In genomic region chr22:37197451-37198289, GRCh38 we compare ENCODE assay signal across 8 cellular contexts. TPM values are rescaled to one million over a fixed set of nuclear protein-coding genes. Genes with fewer than 3 reads are reported as not detected.
DNase-seq lines count a peak whose midpoint lies in the region; ATAC-seq and TF ChIP-seq lines count a peak whose summit lies in the region.

No MANE protein-coding gene starts in this region.

- H3K9me3 Mint-ChIP-seq in CD8-positive, alpha-beta memory T cell = no peaks in the 10 kb centered on the region
- H3K9me3 Mint-ChIP-seq in type B pancreatic cell = no peaks in the 10 kb centered on the region

- ATAC-seq in right lobe of liver = peak; percentile 4 to 52 (median 20)

- peaks cover 48 to 67% (median 53%) of the 10 kb centered on the region in 3 donors for H3K4me1 Mint-ChIP-seq in CD8-positive, alpha-beta memory T cell
- H3K4me1 Mint-ChIP-seq in type B pancreatic cell (ENCODE audit: unreplicated experiment) = peaks cover 13% of the 10 kb centered on the region

- WGBS in right lobe of liver (ENCODE audit: insufficient coverage, low coverage, low lambda C conversion rate, missing lambda C conversion rate) = 2% methylated on average over 6 of the region's 12 CpGs

- peak overlapping the region; percentile 81 to 92 (median 84) for H3K4me3 Mint-ChIP-seq in CD8-positive, alpha-beta memory T cell
- peak overlapping the region; percentile 87 for H3K4me3 Mint-ChIP-seq in type B pancreatic cell

- peak overlapping the region; percentile 82 for H3K4me3 ChIP-seq in CD8-positive, alpha-beta memory T cell (ENCODE audit: low read length)
- peak overlapping the region; percentile 73 for H3K4me3 ChIP-seq in MG63
- H3K4me3 ChIP-seq in breast epithelium = peak overlapping the region in 2 of 3 donors; percentile 59 to 78
- peak overlapping the region in 2 of 3 donors; percentile 63 to 76 for H3K4me3 ChIP-seq in right lobe of liver

- peak in 1 of 5 donors; percentile 50 for DNase-seq in CD8-positive, alpha-beta memory T cell
- peak; percentile 41 for DNase-seq in MG63
- DNase-seq in breast epithelium (ENCODE audit: low spot score in 2 of 2) = peak; percentile 76 to 77
- DNase-seq in right lobe of liver = peak; percentile 84 to 88 (median 85)
- no peak for DNase-seq in type B pancreatic cell (ENCODE audit: extremely low spot score, unreplicated experiment)
- DNase-seq in NCI-H748 (lab: John Stamatoyannopoulos, UW; ENCODE audit: unreplicated experiment) = no peak
- DNase-seq in SKM-1 treated with dmso at 0.1 percent for 144 hours (lab: John Stamatoyannopoulos, UW; ENCODE audit: unreplicated experiment) = no peak
- no peak for DNase-seq in pons (ENCODE audit: low spot score)

- H3K27me3 ChIP-seq in CD8-positive, alpha-beta memory T cell (ENCODE audit: insufficient read depth, low read length, poor library complexity, severe bottlenecking) = no peaks in the 10 kb centered on the region
- H3K27me3 ChIP-seq in MG63 (no peaks in the 10 kb centered on the region), breast epithelium (no peaks in the 10 kb centered on the region), right lobe of liver (no peaks in the 10 kb centered on the region)

- H3K36me3 ChIP-seq in CD8-positive, alpha-beta memory T cell (ENCODE audit: insufficient read depth, low read length) = no peaks in the 10 kb centered on the region
- H3K36me3 ChIP-seq in MG63 (no peaks in the 10 kb centered on the region), breast epithelium (no peaks in the 10 kb centered on the region), right lobe of liver (no peaks in the 10 kb centered on the region)

- no peaks in the 10 kb centered on the region for H3K9me3 ChIP-seq in CD8-positive, alpha-beta memory T cell (ENCODE audit: low read length)
- H3K9me3 ChIP-seq in MG63 (no peaks in the 10 kb centered on the region), breast epithelium (no peaks in the 10 kb centered on the region), right lobe of liver (no peaks in the 10 kb centered on the region)

- TF ChIP-seq POLR2A in breast epithelium (IDR thresholded peaks at IDR 0.05) (no peak), right lobe of liver (IDR thresholded peaks at IDR 0.05) (no peak)

- peaks cover 0 to 2% (median 0%) of the 10 kb centered on the region in 3 donors for H3K36me3 Mint-ChIP-seq in CD8-positive, alpha-beta memory T cell
- H3K36me3 Mint-ChIP-seq in type B pancreatic cell = peaks cover 4% of the 10 kb centered on the region

- TF ChIP-seq CTCF in breast epithelium (IDR thresholded peaks at IDR 0.05) = no peak
- no peak for TF ChIP-seq CTCF in right lobe of liver (IDR thresholded peaks at IDR 0.05)
- no peak for TF ChIP-seq CTCF in type B pancreatic cell (conservative IDR thresholded peaks at IDR 0.05)

- POLR2A ChIA-PET in CD8-positive, alpha-beta memory T cell (lab: Charles Lee) = interaction anchor here (0.8 to 2.2 kb wide), 7 partner anchors 11 to 61 kb away, joined by 3 to 12 read pairs (median 3); partner anchors contain the start of gene IL2RB

- CTCF ChIA-PET in CD8-positive, alpha-beta memory T cell (lab: Charles Lee) = interaction anchor here (0.7 to 7.7 kb wide), 29 partner anchors 10 to 259 kb away, joined by 3 to 127 read pairs (median 5); partner anchors contain the start of genes C1QTNF6, IL2RB and RAC2

- peak overlapping the region; percentile 65 to 97 (median 96) for H3K27ac Mint-ChIP-seq in CD8-positive, alpha-beta memory T cell
- peak overlapping the region; percentile 95 for H3K27ac Mint-ChIP-seq in type B pancreatic cell

- no peaks in the 10 kb centered on the region for H3K27me3 Mint-ChIP-seq in CD8-positive, alpha-beta memory T cell
- no peaks in the 10 kb centered on the region for H3K27me3 Mint-ChIP-seq in type B pancreatic cell

- intact Hi-C loops in breast epithelium (cut with DNase I; ENCODE audit: low total_unique reads) (no loop called here), right lobe of liver (cut with DNase I) (no loop called here)

- peak overlapping the region; percentile 67 for H3K27ac ChIP-seq in CD8-positive, alpha-beta memory T cell (ENCODE audit: low read depth, low read length)
- H3K27ac ChIP-seq in breast epithelium = peak overlapping the region; percentile 89 to 97
- H3K27ac ChIP-seq in right lobe of liver = peak overlapping the region; percentile 80 to 96 (median 85)

- peaks cover 57% of the 10 kb centered on the region for H3K4me1 ChIP-seq in CD8-positive, alpha-beta memory T cell (ENCODE audit: insufficient read depth, low read length)
- H3K4me1 ChIP-seq in breast epithelium = peaks cover 15 to 23% of the 10 kb centered on the region in 2 donors
- peaks cover 0 to 62% (median 29%) of the 10 kb centered on the region in 4 donors for H3K4me1 ChIP-seq in right lobe of liver

RNA-seq across cellular contexts. Expression of gene C1QTNF6, which starts 9.6 kb away (rescaled TPM):
- 1 to 10 TPM; 3.6 to 4.3 TPM for total RNA-seq in CD8-positive, alpha-beta memory T cell
- polyA plus RNA-seq in CD8-positive, alpha-beta memory T cell = 1.8 TPM
- 3.9 and 23.9 TPM in 2 replicates for total RNA-seq in MG63 (2014; rRNA removed; shearing (Covaris generic); ENCODE audit: low replicate concordance)
- total RNA-seq in breast epithelium = 1 to 10 TPM; 2.2 to 3.6 (median 3.5) TPM
- total RNA-seq in right lobe of liver = 10 to 100 TPM in 2 of 6 experiments, 1 to 10 TPM in 4; 3.3 to 12.6 (median 6.3) TPM
- 23.2 and 26.2 TPM in 2 replicates for total RNA-seq in type B pancreatic cell (ENCODE audit: low replicate concordance)

RNA-seq across cellular contexts. Expression of gene SSTR3, which starts 14.6 kb away (rescaled TPM):
- under 1 TPM; 0.24 to 0.62 TPM for total RNA-seq in CD8-positive, alpha-beta memory T cell
- polyA plus RNA-seq in CD8-positive, alpha-beta memory T cell = 0.59 TPM
- total RNA-seq in MG63 (2014; rRNA removed; shearing (Covaris generic); ENCODE audit: low replicate concordance) = not detected in 2 replicates
- not detected for total RNA-seq in breast epithelium
- total RNA-seq in right lobe of liver = not detected
- 2.4 and 3.4 TPM in 2 replicates for total RNA-seq in type B pancreatic cell (ENCODE audit: low replicate concordance)

RNA-seq across cellular contexts. Expression of gene RAC2, which starts 46.4 kb away (rescaled TPM):
- total RNA-seq in CD8-positive, alpha-beta memory T cell = 100 to 1,000 TPM; 433 to 452 TPM
- polyA plus RNA-seq in CD8-positive, alpha-beta memory T cell = 1,206 TPM
- total RNA-seq in MG63 (2014; rRNA removed; shearing (Covaris generic); ENCODE audit: low replicate concordance) = not detected in 2 replicates
- total RNA-seq in breast epithelium (10 to 100 TPM; 10.5 to 12.0 (median 11.5) TPM), right lobe of liver (10 to 100 TPM in 1 of 6 experiments, 1 to 10 TPM in 5; 3.4 to 12.9 (median 6.5) TPM), type B pancreatic cell (ENCODE audit: low replicate concordance) (0.24 and 1.2 TPM in 2 replicates)

RNA-seq across cellular contexts. Expression of gene IL2RB, which starts 48.0 kb away (rescaled TPM):
- 100 to 1,000 TPM; 238 to 243 TPM for total RNA-seq in CD8-positive, alpha-beta memory T cell
- polyA plus RNA-seq in CD8-positive, alpha-beta memory T cell = 459 TPM
- not detected in 2 replicates for total RNA-seq in MG63 (2014; rRNA removed; shearing (Covaris generic); ENCODE audit: low replicate concordance)
- total RNA-seq in breast epithelium = 1 to 10 TPM in 1 of 3 donors, under 1 TPM in 2; 0.15 to 1.3 (median 0.98) TPM
- 1 to 10 TPM; 1.2 to 8.6 (median 2.0) TPM for total RNA-seq in right lobe of liver
- 0.12 and 0.68 TPM in 2 replicates for total RNA-seq in type B pancreatic cell (ENCODE audit: low replicate concordance)

Comparison
In these comparisons a context has a peak if more than half of its experiments do, and no peak if none do; other contexts are left out.
1. DNase-seq: peak in MG63 (single experiment), breast epithelium (2 of 2) and right lobe of liver (3 of 3); none in type B pancreatic cell (single experiment), NCI-H748 (single experiment), SKM-1 treated with dmso at 0.1 percent for 144 hours (single experiment) and pons (single experiment).
2. RNA of gene RAC2, which starts 46.4 kb away (total RNA-seq): 433 to 452 TPM in CD8-positive, alpha-beta memory T cell; 10.5 to 12.0 TPM in breast epithelium, 3.4 to 12.9 TPM in right lobe of liver, 0.24 to 1.2 TPM in type B pancreatic cell and not detected in MG63; every median in the first group is over 10 times any median in the second.
3. Peak in every context shown above with its lines, with median percentiles within 50 percentile points of each other: H3K27ac ChIP-seq and H3K4me3 ChIP-seq.